ENCODE assay signal across 8 cellular contexts in the genomic region with DNA sequence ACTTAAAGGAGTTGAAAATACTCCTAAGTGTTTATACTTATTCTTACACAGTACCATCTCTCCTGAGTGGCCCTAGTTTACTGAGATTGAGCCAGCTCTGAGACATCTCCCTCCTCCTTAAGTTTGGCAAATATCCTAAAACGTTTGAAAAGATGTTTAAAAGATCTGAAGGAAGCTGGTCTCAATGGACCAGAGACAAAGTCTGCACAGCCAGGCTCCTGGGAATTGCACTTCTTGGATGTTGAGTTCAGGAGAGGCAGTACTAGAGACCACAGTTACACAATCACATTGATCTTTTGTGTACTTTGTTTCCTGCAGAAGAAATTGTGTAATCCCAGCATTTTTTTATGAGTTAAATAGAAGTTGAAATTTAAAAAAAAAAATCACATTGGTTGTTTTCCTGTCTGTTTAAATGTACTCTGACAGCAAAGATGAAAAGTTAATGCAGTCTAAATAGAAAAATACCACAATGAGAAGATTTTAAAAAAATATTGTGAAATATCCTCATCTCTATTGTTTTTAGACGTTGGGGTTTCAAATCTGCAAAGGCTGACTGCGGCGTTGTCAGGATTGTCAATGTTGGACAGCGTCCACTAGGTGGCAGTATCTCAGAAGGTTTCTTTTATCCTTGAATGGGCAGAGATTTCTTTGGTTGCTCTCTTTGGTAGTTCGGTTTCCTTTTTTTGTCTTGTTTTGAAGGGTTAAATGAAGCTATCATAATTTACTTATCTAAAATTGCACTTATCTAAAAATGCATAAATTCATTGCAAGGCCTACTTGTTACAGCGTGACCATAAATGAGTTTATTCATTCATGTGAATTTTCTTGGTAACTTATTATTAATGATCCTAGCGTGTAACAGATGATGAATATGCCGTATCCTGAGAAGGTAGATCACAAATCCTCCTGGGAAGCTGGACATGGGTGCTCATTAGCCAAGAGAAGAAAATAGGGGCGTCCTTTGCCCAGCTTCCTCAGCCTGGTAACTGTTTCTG.
A peak's percentile ranks its signal among the peaks of the same experiment; 100 is the strongest.
DNase-seq lines count a peak whose midpoint lies in the region; ATAC-seq lines count a peak whose summit lies in the region.

No MANE protein-coding gene starts in this region.

- H3K27ac Mint-ChIP-seq in effector memory CD8-positive, alpha-beta T cell, result no peak overlapping the region
- H3K27ac Mint-ChIP-seq in memory B cell, result no peak overlapping the region

- H3K36me3 Mint-ChIP-seq in effector memory CD8-positive, alpha-beta T cell (ENCODE audit: insufficient read depth), result no peaks in the 10 kb centered on the region
- H3K36me3 Mint-ChIP-seq in memory B cell, result no peaks in the 10 kb centered on the region

- H3K4me1 Mint-ChIP-seq in effector memory CD8-positive, alpha-beta T cell (ENCODE audit: low read depth in 2 of 2), result no peaks in the 10 kb centered on the region
- H3K4me1 Mint-ChIP-seq in memory B cell, result no peaks in the 10 kb centered on the region

- no peak overlapping the region for H3K4me3 Mint-ChIP-seq in effector memory CD8-positive, alpha-beta T cell
- H3K4me3 Mint-ChIP-seq in memory B cell, result no peak overlapping the region

- ATAC-seq in HG02798 (IDR thresholded peaks at IDR 0.05; ENCODE audit: poor library complexity, unreplicated experiment), result peak; percentile 65
- peak; percentile 39 for ATAC-seq in effector memory CD8-positive, alpha-beta T cell (replicated peaks)
- peak; percentile 63 for ATAC-seq in memory B cell (ENCODE audit: low read depth)
- ATAC-seq in HG03439 (IDR thresholded peaks at IDR 0.05; ENCODE audit: unreplicated experiment), result no peak

- peaks cover 44 to 52% of the 10 kb centered on the region in 2 donors for H3K27me3 Mint-ChIP-seq in effector memory CD8-positive, alpha-beta T cell
- H3K27me3 Mint-ChIP-seq in memory B cell, result no peaks in the 10 kb centered on the region

- DNase-seq in DMS153 treated with DMSO at 0.1 percent for 48 hours (lab: John Stamatoyannopoulos, UW; ENCODE audit: unreplicated experiment), result peak; percentile 60
- peak; percentile 44 to 83 for DNase-seq in NCI-H446 (lab: John Stamatoyannopoulos, UW)
- peak; percentile 34 for DNase-seq in activated CD4-positive, alpha-beta T cell treated with anti-CD3 and anti-CD28 coated beads, Interleukin-2, amount 50 U/mL, for 1 hour
- DNase-seq in effector memory CD8-positive, alpha-beta T cell, result peak; percentile 21 to 26 (median 26)
- DNase-seq in memory B cell (ENCODE audit: low spot score in 2 of 2), result peak; percentile 27 to 49
- peak; percentile 21 to 29 for DNase-seq in stimulated activated CD8-positive, alpha-beta memory T cell treated with anti-CD3 and anti-CD28 coated beads, Interleukin-7, amount 100 ng/mL, for 4 hours (ENCODE audit: low read depth in 2 of 2)

- H3K9me3 Mint-ChIP-seq in effector memory CD8-positive, alpha-beta T cell, result no peaks in the 10 kb centered on the region
- H3K9me3 Mint-ChIP-seq in memory B cell, result no peaks in the 10 kb centered on the region
